8 cellular contexts compared by ENCODE assay signal in the genomic region with DNA sequence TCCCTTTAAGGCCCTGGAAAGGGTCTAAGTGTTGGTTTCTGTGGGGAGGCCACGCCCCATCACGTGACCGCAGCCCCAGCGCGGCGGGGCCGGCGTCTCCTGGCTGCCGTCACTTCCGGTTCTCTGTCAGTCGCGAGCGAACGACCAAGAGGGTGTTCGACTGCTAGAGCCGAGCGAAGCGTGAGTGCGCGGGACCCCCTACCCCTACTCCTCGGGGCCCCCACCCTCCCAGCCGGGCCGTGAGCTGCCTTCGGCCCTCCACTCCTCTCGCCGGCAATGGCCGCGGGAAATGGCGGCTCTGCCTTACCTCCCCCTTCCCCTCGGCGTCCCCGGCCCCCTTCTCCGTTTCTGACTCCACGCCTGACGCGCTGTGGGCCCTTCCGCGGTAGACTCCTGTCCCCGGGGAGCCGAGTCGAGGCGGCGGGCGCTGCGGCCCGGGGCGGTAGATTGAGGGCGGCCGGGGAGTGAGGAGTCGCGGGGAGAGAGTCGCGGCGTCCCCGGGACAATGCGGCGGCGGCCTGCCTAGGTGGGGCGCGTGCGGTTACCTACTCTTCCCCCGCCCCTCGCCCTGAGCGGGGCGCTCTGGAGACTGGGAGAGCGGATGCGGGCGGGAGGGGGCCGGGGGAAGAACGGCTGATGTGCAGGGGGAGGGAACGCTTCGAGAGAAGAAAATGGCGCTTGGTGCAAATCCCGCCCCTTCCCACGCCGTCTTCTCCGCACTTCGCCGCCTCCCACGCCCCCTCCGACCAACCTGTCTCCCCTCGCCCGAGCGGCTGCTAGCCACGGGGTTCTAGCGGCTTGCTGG. TPM values are rescaled to one million over a fixed set of nuclear protein-coding genes. Genes with fewer than 3 reads are reported as not detected.
DNase-seq lines count a peak whose midpoint lies in the region; TF ChIP-seq lines count a peak whose summit lies in the region.

A gene (plus strand): TSS at position 112 of the 805 bp plus-strand sequence. CDS start 2,956 bp downstream, outside the sequence.

- TF ChIP-seq CTCF in fibroblast of villous mesenchyme (IDR thresholded peaks at IDR 0.05; ENCODE audit: insufficient read depth, low read depth, low read length) (no peak), neural crest cell (conservative IDR thresholded peaks at IDR 0.05) (no peak)

- H3K36me3 ChIP-seq in ES-I3 (ENCODE audit: insufficient read depth, low read length): peaks cover 4% of the 10 kb centered on the region; the same call in 1 of the 2 replicates
- H3K36me3 ChIP-seq in HAP-1 (replicated peaks): peaks cover 16% of the 10 kb centered on the region
- peaks cover 42% of the 10 kb centered on the region for H3K36me3 ChIP-seq in MG63
- peaks cover 0 to 5% of the 10 kb centered on the region in 2 donors for H3K36me3 ChIP-seq in stomach smooth muscle (ENCODE audit: control insufficient read depth in 2 of 2, insufficient read depth in 2 of 2, low read length in 2 of 2)

- H3K27ac ChIP-seq in stomach smooth muscle (ENCODE audit: low read length): peak within 1 kb of the TSS; percentile 98

- no peaks in the 10 kb centered on the region for H3K27me3 ChIP-seq in HAP-1 (ENCODE audit: low read depth)
- H3K27me3 ChIP-seq in MG63: no peaks in the 10 kb centered on the region
- H3K27me3 ChIP-seq in stomach smooth muscle (ENCODE audit: control insufficient read depth in 1 of 2, insufficient read depth in 2 of 2, low read length in 2 of 2): no peaks in the 10 kb centered on the region

- peaks cover 9% of the 10 kb centered on the region for H3K36me3 Mint-ChIP-seq in neural crest cell (ENCODE audit: low read depth)

- H3K27me3 Mint-ChIP-seq in neural crest cell (ENCODE audit: low read depth): no peaks in the 10 kb centered on the region

- peak; percentile 85 to 95 for DNase-seq in HAP-1 (ENCODE audit: low spot score in 2 of 2)
- DNase-seq in MG63: peak; percentile 95
- peak; percentile 92 for DNase-seq in SHP77 treated with DMSO at 0.1 percent for 48 hours (lab: John Stamatoyannopoulos, UW)
- DNase-seq in activated effector memory CD4-positive, alpha-beta T cell treated with anti-CD3 and anti-CD28 coated beads, Interleukin-2, amount 50 U/mL, for 16 hours: peak; percentile 98
- DNase-seq in fibroblast of villous mesenchyme (ENCODE audit: low read depth): peak; percentile 93
- DNase-seq in neural crest cell (ENCODE audit: low read depth, low spot score): peak; percentile 84

- peaks cover 42% of the 10 kb centered on the region for H3K4me1 Mint-ChIP-seq in neural crest cell

- H3K4me3 ChIP-seq in HAP-1 (peak within 1 kb of the TSS; percentile 92), MG63 (peak within 1 kb of the TSS; percentile 99), fibroblast of villous mesenchyme (ENCODE audit: low read depth, low read length) (peak within 1 kb of the TSS; percentile 96), stomach smooth muscle (ENCODE audit: low read length in 2 of 2) (peak within 1 kb of the TSS; percentile 86 to 89)

- H3K9ac ChIP-seq in ES-I3 (ENCODE audit: low read depth, low read length) (peak within 1 kb of the TSS; percentile 94), stomach smooth muscle (ENCODE audit: low read length in 2 of 2) (peak within 1 kb of the TSS; percentile 84 to 97)

- H3K9me3 ChIP-seq in ES-I3 (ENCODE audit: control insufficient read depth, insufficient read depth, low read length) (no peaks in the 10 kb centered on the region), HAP-1 (no peaks in the 10 kb centered on the region), MG63 (peaks cover 8% of the 10 kb centered on the region), stomach smooth muscle (ENCODE audit: control insufficient read depth in 2 of 2, low read length in 2 of 2) (peaks cover 0 to 3% of the 10 kb centered on the region in 2 donors)

- peak within 1 kb of the TSS; percentile 97 for H3K4me3 Mint-ChIP-seq in neural crest cell

- H3K4me1 ChIP-seq in ES-I3 (ENCODE audit: insufficient read depth, low read length) (peaks cover 16% of the 10 kb centered on the region), HAP-1 (peaks cover 17% of the 10 kb centered on the region), stomach smooth muscle (ENCODE audit: control insufficient read depth, insufficient read depth, low read length) (peaks cover 6% of the 10 kb centered on the region)

- H3K27ac Mint-ChIP-seq in neural crest cell (ENCODE audit: unreplicated experiment): peak within 1 kb of the TSS; percentile 99

- in situ Hi-C loops in HAP-1 (cut with MboI; ENCODE audit: low sequenced_read_pairs): no loop called here

- H3K9me3 Mint-ChIP-seq in neural crest cell: no peaks in the 10 kb centered on the region

RNA-seq across cellular contexts. Expression of the gene that starts here (rescaled TPM):
- 406 and 640 TPM in 2 replicates for total RNA-seq in MG63 (2014; rRNA removed; shearing (Covaris generic); ENCODE audit: low replicate concordance)
- total RNA-seq in fibroblast of villous mesenchyme (105 and 142 TPM in 2 replicates), neural crest cell (259 and 260 TPM in 2 replicates)

Comparison
In these comparisons a context has a peak if more than half of its experiments do, and no peak if none do; other contexts are left out.
1. Peak in every context shown above with its lines: DNase-seq, H3K4me3 ChIP-seq and H3K27ac ChIP-seq.